Comparison of ENCODE assay signal across 25 cellular contexts in genomic region chr5:141926434-141926833, GRCh38. TPM values are rescaled to one million over a fixed set of nuclear protein-coding genes. Genes with fewer than 3 reads are reported as not detected.
"Had no signal": no experiment of that assay in that cellular context is flagged by ENCODE, and none has a peak within 500 bp of the region (broad histone marks: within the 10 kb centered on the region; RNA-seq: fewer than 3 reads in every experiment).

No MANE protein-coding gene starts in this region.

- H3K9ac ChIP-seq: neural progenitor cell, parathyroid adenoma had no signal

- H3K4me2 ChIP-seq: neural progenitor cell had no signal

- H3K9me3 Mint-ChIP-seq: naive thymus-derived CD8-positive, alpha-beta T cell; neural progenitor cell had no signal

- ATAC-seq: esophagus mucosa; heart left ventricle; left colon; mucosa of descending colon; naive thymus-derived CD8-positive, alpha-beta T cell; stimulated activated naive B cell treated with anti-CD40 and anti-IgM and Interleukin-4, amounts not matched to agents 10 μg/mL and 1 μg/mL and 100 μg/mL, for 72 hours had no signal

- H3K4me1 ChIP-seq: prostate gland had no signal

- FAIRE-seq: endometrium, frontal cortex, urothelium cell line had no signal

- H3K4me3 Mint-ChIP-seq: neural progenitor cell; stimulated activated naive B cell treated with anti-CD40 and anti-IgM and Interleukin-4, amounts not matched to agents 10 μg/mL and 1 μg/mL and 100 μg/mL, for 72 hours had no signal

- H3K27ac Mint-ChIP-seq: neural progenitor cell; stimulated activated naive B cell treated with anti-CD40 and anti-IgM and Interleukin-4, amounts not matched to agents 10 μg/mL and 1 μg/mL and 100 μg/mL, for 72 hours had no signal

- H2AFZ ChIP-seq: neural progenitor cell, parathyroid adenoma had no signal

- H3K36me3 ChIP-seq: neural progenitor cell had no signal

- H3K9me3 ChIP-seq: heart left ventricle, mucosa of descending colon, prostate gland, right lobe of liver, spleen, stomach, thoracic aorta, transverse colon had no signal

- H3K27ac ChIP-seq: neural progenitor cell, parathyroid adenoma, prostate gland, right lobe of liver, stomach, transverse colon had no signal

- H3K27me3 ChIP-seq: heart left ventricle, neural progenitor cell, right lobe of liver, spleen, stomach, transverse colon had no signal

- H3K4me3 ChIP-seq: heart left ventricle, mucosa of descending colon, neural progenitor cell, prostate gland, right lobe of liver, spleen, stomach, thoracic aorta, transverse colon had no signal

- DNase-seq: effector memory CD4-positive, alpha-beta T cell; heart left ventricle; hippocampal formation; left colon; mammary epithelial cell; mucosa of descending colon; naive thymus-derived CD8-positive, alpha-beta T cell; nucleus accumbens; right lobe of liver; spleen; stimulated activated CD4-positive, alpha-beta T cell treated with anti-CD3 and anti-CD28 coated beads, Interleukin-2, amount 100 ng/mL, for 24 hours; stimulated activated CD4-positive, alpha-beta T cell treated with anti-CD3 and anti-CD28 coated beads, Interleukin-4, amount 100 ng/mL, for 4 hours; stimulated activated naive B cell treated with anti-CD40 and anti-IgM and Interleukin-4, amounts not matched to agents 10 μg/mL and 1 μg/mL and 100 μg/mL, for 72 hours; stomach; substantia nigra; transverse colon had no signal

- H3K27me3 Mint-ChIP-seq: naive thymus-derived CD8-positive, alpha-beta T cell; stimulated activated naive B cell treated with anti-CD40 and anti-IgM and Interleukin-4, amounts not matched to agents 10 μg/mL and 1 μg/mL and 100 μg/mL, for 72 hours had no signal

RNA-seq across cellular contexts. Expression of gene PCDH12, which starts 31.6 kb away (rescaled TPM):
- total RNA-seq: kidney epithelial cell; naive thymus-derived CD8-positive, alpha-beta T cell had no signal

RNA-seq across cellular contexts. Expression of gene PCDH1, which starts 48.2 kb away (rescaled TPM):
- total RNA-seq: naive thymus-derived CD8-positive, alpha-beta T cell had no signal
